Comparison of ENCODE assay signal across 9 cellular contexts in genomic region chr2:39620067-39620466, GRCh38. TPM values are rescaled to one million over a fixed set of nuclear protein-coding genes. Genes with fewer than 3 reads are reported as not detected.
DNase-seq lines count a peak whose midpoint lies in the region; ATAC-seq and TF ChIP-seq lines count a peak whose summit lies in the region.
"Had no signal": no experiment of that assay in that cellular context is flagged by ENCODE, and none has a peak within 500 bp of the region (broad histone marks: within the 10 kb centered on the region; RNA-seq: fewer than 3 reads in every experiment).

No MANE protein-coding gene starts in this region.

- DNase-seq in MCF 10A (ENCODE audit: unreplicated experiment) (peak; percentile 89), breast epithelium (ENCODE audit: low spot score in 2 of 2) (no peak), SKM-1 treated with dmso at 0.1 percent for 144 hours (lab: John Stamatoyannopoulos, UW; ENCODE audit: unreplicated experiment) (peak; percentile 84), left cardiac atrium (peak; percentile 74), upper lobe of right lung (no peak), T-helper 1 cell (no peak)
- no peak for DNase-seq in stimulated activated effector memory CD8-positive, alpha-beta T cell treated with anti-CD3 and anti-CD28 coated beads, Interleukin-12 subunit alpha, Interleukin-12 subunit beta, amount 100 ng/mL, for 72 hours (ENCODE audit: low spot score in 2 of 2)
- DNase-seq: NCI-H2107 had no signal

- H3K9me3 ChIP-seq in breast epithelium: no peaks in the 10 kb centered on the region
- H3K9me3 ChIP-seq in upper lobe of right lung: no peaks in the 10 kb centered on the region

- H3K4me1 ChIP-seq in breast epithelium (peaks cover 0 to 4% of the 10 kb centered on the region in 2 donors), upper lobe of right lung (peaks cover 15% of the 10 kb centered on the region)

- no peak for TF ChIP-seq CTCF in MCF 10A (IDR thresholded peaks at IDR 0.05; ENCODE audit: unreplicated experiment)
- no peak for TF ChIP-seq CTCF in breast epithelium (IDR thresholded peaks at IDR 0.05)
- TF ChIP-seq CTCF in upper lobe of right lung (IDR thresholded peaks at IDR 0.05): no peak

- ATAC-seq in left cardiac atrium: peak; percentile 61 to 70
- ATAC-seq in upper lobe of right lung: peak; percentile 50
- ATAC-seq in stimulated activated effector memory CD8-positive, alpha-beta T cell treated with anti-CD3 and anti-CD28 coated beads, Interleukin-12 subunit alpha, Interleukin-12 subunit beta, amount 100 ng/mL, for 72 hours: no peak
- no peak for ATAC-seq in HG02884 (IDR thresholded peaks at IDR 0.05; ENCODE audit: unreplicated experiment)

- H3K4me3 ChIP-seq in breast epithelium (no peak overlapping the region), upper lobe of right lung (no peak overlapping the region)

- no peak for TF ChIP-seq POLR2A in breast epithelium (IDR thresholded peaks at IDR 0.05)

- no peaks in the 10 kb centered on the region for H3K9me3 Mint-ChIP-seq in MCF 10A (ENCODE audit: unreplicated experiment)
- H3K9me3 Mint-ChIP-seq in stimulated activated effector memory CD8-positive, alpha-beta T cell treated with anti-CD3 and anti-CD28 coated beads, Interleukin-12 subunit alpha, Interleukin-12 subunit beta, amount 100 ng/mL, for 72 hours: no peaks in the 10 kb centered on the region

- no peak overlapping the region for H3K4me3 Mint-ChIP-seq in MCF 10A (ENCODE audit: unreplicated experiment)
- no peak overlapping the region for H3K4me3 Mint-ChIP-seq in stimulated activated effector memory CD8-positive, alpha-beta T cell treated with anti-CD3 and anti-CD28 coated beads, Interleukin-12 subunit alpha, Interleukin-12 subunit beta, amount 100 ng/mL, for 72 hours

- H3K27ac ChIP-seq in breast epithelium (no peak overlapping the region), upper lobe of right lung (no peak overlapping the region)

- CTCF ChIA-PET in MCF 10A (lab: Yijun Ruan, JAX): interaction anchor here (0.7 to 1.3 kb wide), 2 partner anchors 75 to 77 kb away, joined by 3 to 4 read pairs; no protein-coding TSS in a partner anchor

- peaks cover 15% of the 10 kb centered on the region for H3K27me3 Mint-ChIP-seq in MCF 10A (ENCODE audit: insufficient read depth, unreplicated experiment)

- no peaks in the 10 kb centered on the region for H3K27me3 ChIP-seq in breast epithelium
- H3K27me3 ChIP-seq in upper lobe of right lung: no peaks in the 10 kb centered on the region

- H3K36me3 ChIP-seq in breast epithelium: no peaks in the 10 kb centered on the region
- H3K36me3 ChIP-seq in upper lobe of right lung: no peaks in the 10 kb centered on the region

- POLR2A ChIA-PET in MCF 10A (lab: Yijun Ruan, JAX): interaction anchor here (0.7 kb wide), 1 partner anchor 107 kb away, joined by 3 read pairs; no protein-coding TSS in a partner anchor

- H3K4me1 Mint-ChIP-seq in MCF 10A (ENCODE audit: insufficient read depth, unreplicated experiment): peaks cover 9% of the 10 kb centered on the region
- peaks cover 6% of the 10 kb centered on the region for H3K4me1 Mint-ChIP-seq in stimulated activated effector memory CD8-positive, alpha-beta T cell treated with anti-CD3 and anti-CD28 coated beads, Interleukin-12 subunit alpha, Interleukin-12 subunit beta, amount 100 ng/mL, for 72 hours

- intact Hi-C loops in MCF 10A (cut with micrococcal nuclease) (no loop called here), breast epithelium (cut with DNase I; ENCODE audit: low total_unique reads) (no loop called here), left cardiac atrium (cut with DNase I) (no loop called here), upper lobe of right lung (cut with DNase I) (no loop called here)

- H3K36me3 Mint-ChIP-seq in MCF 10A (ENCODE audit: insufficient read depth, unreplicated experiment): no peaks in the 10 kb centered on the region
- no peaks in the 10 kb centered on the region for H3K36me3 Mint-ChIP-seq in stimulated activated effector memory CD8-positive, alpha-beta T cell treated with anti-CD3 and anti-CD28 coated beads, Interleukin-12 subunit alpha, Interleukin-12 subunit beta, amount 100 ng/mL, for 72 hours

- no peak overlapping the region for H3K27ac Mint-ChIP-seq in MCF 10A (ENCODE audit: low read depth, unreplicated experiment)
- no peak overlapping the region for H3K27ac Mint-ChIP-seq in stimulated activated effector memory CD8-positive, alpha-beta T cell treated with anti-CD3 and anti-CD28 coated beads, Interleukin-12 subunit alpha, Interleukin-12 subunit beta, amount 100 ng/mL, for 72 hours

- no TSS peak for BruUV-seq in MCF 10A (replicated peaks; lab: Mats Ljungman, UMichigan)

RNA-seq across cellular contexts. Expression of gene TMEM178A, which starts 45.6 kb away (rescaled TPM):
- total RNA-seq in MCF 10A (2022) (0.66 and 0.86 TPM in 2 replicates), breast epithelium (1 to 10 TPM; 1.9 to 9.4 (median 3.6) TPM), left cardiac atrium (1 to 10 TPM; 2.0 to 5.4 TPM), upper lobe of right lung (9.5 TPM)

Comparison
In these comparisons a context has a peak if more than half of its experiments do, and no peak if none do; other contexts are left out.
1. DNase-seq: peak in MCF 10A (single experiment), SKM-1 treated with dmso at 0.1 percent for 144 hours (single experiment) and left cardiac atrium (single experiment); none in breast epithelium (0 of 2), upper lobe of right lung (single experiment), stimulated activated effector memory CD8-positive, alpha-beta T cell treated with anti-CD3 and anti-CD28 coated beads, Interleukin-12 subunit alpha, Interleukin-12 subunit beta, amount 100 ng/mL, for 72 hours (0 of 2) and T-helper 1 cell (0 of 5).
2. ATAC-seq: peak in left cardiac atrium (2 of 2) and upper lobe of right lung (single experiment); none in stimulated activated effector memory CD8-positive, alpha-beta T cell treated with anti-CD3 and anti-CD28 coated beads, Interleukin-12 subunit alpha, Interleukin-12 subunit beta, amount 100 ng/mL, for 72 hours (single experiment) and HG02884 (single experiment).